22 cellular contexts compared by ENCODE assay signal in genomic region chr4:77248805-77249204, GRCh38.
"Had no signal": no experiment of that assay in that cellular context is flagged by ENCODE, and none has a peak within 500 bp of the region (broad histone marks: within the 10 kb centered on the region; RNA-seq: fewer than 3 reads in every experiment).

No MANE protein-coding gene starts in this region.

- FAIRE-seq: astrocyte had no signal

- ATAC-seq: activated CD4-positive, alpha-beta T cell treated with anti-CD3 and anti-CD28 coated beads for 36 hours; activated T-helper 17 cell treated with anti-CD3 and anti-CD28 coated beads, Interleukin-2, amount 50 U/mL, for 72 hours had no signal

- H3K4me3 ChIP-seq: SK-N-MC had no signal

- H3K27ac ChIP-seq: SK-N-MC, VCaP had no signal

- DNase-seq: activated CD4-positive, alpha-beta memory T cell treated with anti-CD3 and anti-CD28 coated beads, Interleukin-2, amount 10 ng/mL, durations not matched to agents 7 days and 5 days; activated CD4-positive, alpha-beta T cell treated with anti-CD3 and anti-CD28 coated beads for 36 hours; activated CD4-positive, alpha-beta T cell treated with anti-CD3 and anti-CD28 coated beads, Interleukin-2, amount 50 U/mL, for 1 hour; activated gamma-delta T cell; activated naive CD4-positive, alpha-beta T cell treated with anti-CD3 and anti-CD28 coated beads for 36 hours; activated T-cell treated with anti-CD3 and anti-CD28 coated beads for 4 hours; activated T-cell treated with anti-CD3 and anti-CD28 coated beads, Interleukin-2, amount 50 U/mL, for 48 hours; amygdala; KG1; MV-4-11; NCI-H1092 treated with DMSO at 0.1 percent for 48 hours; NCI-H1417 treated with DMSO at 0.1 percent for 48 hours; NCI-H1694; NCI-H2029; NCI-H524 treated with DMSO at 0.1 percent for 48 hours; NCI-H82; SIG-M5; T-helper 1 cell had no signal
